In the genomic region with DNA sequence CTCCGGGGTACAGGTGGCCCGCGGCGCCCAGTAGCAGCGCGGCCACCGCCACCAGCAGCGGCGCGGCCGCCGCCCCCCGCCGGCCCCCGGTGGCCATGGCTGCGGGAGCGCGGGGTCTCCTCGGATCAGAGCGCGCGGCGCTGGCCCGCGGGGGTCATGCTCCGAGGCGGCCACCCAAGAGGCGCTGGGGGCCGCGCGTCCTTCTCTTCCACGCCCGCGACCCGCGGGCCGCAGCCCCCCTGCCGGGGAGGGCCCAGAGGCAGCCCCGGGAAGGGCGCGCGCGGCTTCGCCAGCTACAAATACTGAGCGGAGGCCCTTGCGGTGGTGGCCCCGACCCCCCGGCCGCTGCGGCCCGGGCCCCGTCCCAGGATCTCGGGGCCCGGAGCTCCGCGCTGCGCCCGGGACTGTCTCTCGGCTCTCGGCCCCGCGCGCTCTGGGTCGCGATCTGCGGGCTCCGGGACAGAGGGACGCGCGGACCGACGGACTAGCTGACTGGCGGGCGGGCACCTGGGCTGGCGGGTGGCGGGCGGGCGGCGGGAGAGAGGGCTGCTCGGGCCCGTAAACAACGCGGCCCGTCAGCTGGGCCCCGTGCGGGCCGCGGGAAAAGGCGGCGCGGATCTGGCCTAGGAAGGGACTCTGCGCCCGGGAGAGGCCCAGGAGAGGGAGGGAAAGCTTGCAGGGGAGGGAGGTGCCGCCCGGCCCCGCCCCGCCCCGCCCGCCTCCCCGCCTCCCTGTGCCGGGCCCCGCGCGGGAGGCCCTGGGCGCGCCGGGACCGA, we compare ENCODE assay signal across 9 cellular contexts. TPM values are rescaled to one million over a fixed set of nuclear protein-coding genes. Genes with fewer than 3 reads are reported as not detected.
DNase-seq lines count a peak whose midpoint lies in the region; ATAC-seq, FAIRE-seq and TF ChIP-seq lines count a peak whose summit lies in the region.
"Had no signal": no experiment of that assay in that cellular context is flagged by ENCODE, and none has a peak within 500 bp of the region (broad histone marks: within the 10 kb centered on the region; RNA-seq: fewer than 3 reads in every experiment).

A gene (minus strand): TSS at position 620 of the 776 bp plus-strand sequence. CDS start 523 bp downstream, at position 97.

- H2AFZ ChIP-seq in HepG2 (ENCODE audit: low read length): no peak within 1 kb of the TSS

- peaks cover 27% of the 10 kb centered on the region for H4K20me1 ChIP-seq in HepG2 (ENCODE audit: insufficient read depth, low read length)

- ATAC-seq in HG03159 (IDR thresholded peaks at IDR 0.05; ENCODE audit: unreplicated experiment) (peak; percentile 62), HepG2 (peak; percentile 83)

- peak within 1 kb of the TSS; percentile 94 for H3K27ac ChIP-seq in HepG2 (ENCODE audit: extremely low read length, insufficient read depth, low read length)

- TF ChIP-seq EP300 in HepG2 (IDR thresholded peaks at IDR 0.05; ENCODE audit: low read depth in 2 of 2, low read length in 2 of 2) (peak in 1 of 2 experiments; percentile 36; a peak in 1 of 4 replicates), HepG2 (CRISPR knock-in tag; IDR thresholded peaks at IDR 0.05; ENCODE audit: borderline replicate concordance) (no peak)

- H3K9me3 ChIP-seq in HepG2 (ENCODE audit: low read length): no peaks in the 10 kb centered on the region

- TF ChIP-seq CTCF in HepG2 (CRISPR knock-in tag; IDR thresholded peaks at IDR 0.05): no peak

- no peaks in the 10 kb centered on the region for H3K36me3 ChIP-seq in HepG2 (replicated peaks in 1 of 2; ENCODE audit: control insufficient read depth in 1 of 2, insufficient read depth in 2 of 2, low read length in 2 of 2)

- peak within 1 kb of the TSS; percentile 90 for H3K9ac ChIP-seq in HepG2 (ENCODE audit: insufficient read depth, low read depth, low read length)

- FAIRE-seq in HepG2 (lab: Jason Lieb, UNC): no peak
- FAIRE-seq: A204.1 had no signal

- peaks cover 37% of the 10 kb centered on the region for H3K79me2 ChIP-seq in HepG2 (ENCODE audit: insufficient read depth, low read length)

- POLR2A ChIA-PET in HepG2 (lab: Yijun Ruan, JAX): interaction anchor here (0.6 to 1.8 kb wide), 10 partner anchors 27 to 105 kb away, joined by 3 to 15 read pairs (median 4); no protein-coding TSS in a partner anchor

- intact Hi-C loops in HepG2 (cut with micrococcal nuclease; ENCODE audit: unreplicated experiment): loop anchor here (1.0 to 2.0 kb wide), 2 partner anchors 97 to 145 kb away; no protein-coding TSS in a partner anchor

- no peaks in the 10 kb centered on the region; a peak in 1 of 5 replicates for H3K27me3 ChIP-seq in HepG2 (ENCODE audit: control insufficient read depth in 1 of 2, insufficient read depth in 2 of 2, low read length in 2 of 2)

- BruUV-seq in HepG2 (replicated peaks; lab: Mats Ljungman, UMichigan): no TSS peak

- H3K4me3 ChIP-seq in HepG2 (replicated peaks in 1 of 3; ENCODE audit: insufficient read depth in 1 of 3, low read depth in 2 of 3, low read length in 3 of 3): peak within 1 kb of the TSS; percentile 79 to 89 (median 83)

- CTCF ChIA-PET in HepG2 (lab: Yijun Ruan, JAX; ENCODE audit: low intra/inter-chr PET ratio, low total read pairs): interaction anchor here (0.7 kb wide), 1 partner anchor 145 kb away, joined by 3 read pairs; no protein-coding TSS in a partner anchor

- peak in 1 of 2 experiments; percentile 62; a peak in 2 of 4 replicates for TF ChIP-seq POLR2A in HepG2 (IDR thresholded peaks at IDR 0.05; ENCODE audit: insufficient read depth in 1 of 2, low read depth in 2 of 2, low read length in 2 of 2)

- DNase-seq in NCI-H748 (lab: John Stamatoyannopoulos, UW; ENCODE audit: unreplicated experiment): peak; percentile 50
- no peak for DNase-seq in NCI-H748 treated with DMSO at 0.1 percent for 48 hours (lab: John Stamatoyannopoulos, UW)
- peak; percentile 87 for DNase-seq in NCI-H2227 (lab: John Stamatoyannopoulos, UW; ENCODE audit: unreplicated experiment)
- peak; percentile 10 to 32 for DNase-seq in activated CD4-positive, alpha-beta T cell treated with anti-CD3 and anti-CD28 coated beads for 4 hours
- peak; percentile 88 for DNase-seq in dermis blood vessel endothelial cell
- peak; percentile 83 for DNase-seq in HepG2 (ENCODE audit: low spot score)
- peak; percentile 65 to 81 for DNase-seq in stimulated activated CD4-positive, alpha-beta T cell treated with anti-CD3 and anti-CD28 coated beads, Interleukin-2, amount 100 ng/mL, for 24 hours

- H3K4me2 ChIP-seq in HepG2 (ENCODE audit: low read depth, low read length): peak within 1 kb of the TSS; percentile 86

- in situ Hi-C loops in HepG2 (cut with HindIII; ENCODE audit: extremely low pct_ligation_motif_present, low pct_unique_long_range_greater_than_20kb): loop anchor here (5.0 kb wide), 1 partner anchor 97 kb away; no protein-coding TSS in a partner anchor

- no peak for TF ChIP-seq RAD21 in HepG2 (CRISPR knock-in tag; IDR thresholded peaks at IDR 0.05)

- 0% methylated on average over 9 of the region's 108 CpGs for WGBS in HepG2 (ENCODE audit: low lambda C conversion rate)

- H3K4me1 ChIP-seq in HepG2 (ENCODE audit: insufficient read depth, low read length): peaks cover 54% of the 10 kb centered on the region

TF ChIP-seq in HepG2, 621 proteins besides CTCF, POLR2A, EP300 and RAD21 (continues in another document):
- TF ChIP-seq RORA (CRISPR knock-in tag; IDR thresholded peaks at IDR 0.05) (no peak), MED1 (CRISPR knock-in tag; IDR thresholded peaks at IDR 0.05) (peak; percentile 67), PHF5A (CRISPR knock-in tag; IDR thresholded peaks at IDR 0.05; ENCODE audit: low read depth, unreplicated experiment) (no peak), FOXC1 (CRISPR knock-in tag; IDR thresholded peaks at IDR 0.05; ENCODE audit: borderline replicate concordance) (no peak), ADNP (CRISPR knock-in tag; IDR thresholded peaks at IDR 0.05) (no peak), HDAC1 (CRISPR knock-in tag; IDR thresholded peaks at IDR 0.05) (peak; percentile 49), ZNF251 (CRISPR knock-in tag; IDR thresholded peaks at IDR 0.05) (no peak), ZNF331 (CRISPR knock-in tag; IDR thresholded peaks at IDR 0.05) (peak; percentile 77; the same call in 1 of the 2 replicates), ATF7 (IDR thresholded peaks at IDR 0.05) (no peak), ATF7 (CRISPR knock-in tag; IDR thresholded peaks at IDR 0.05) (no peak), GATAD2A (CRISPR knock-in tag; IDR thresholded peaks at IDR 0.05) (no peak), ZNF292 (CRISPR knock-in tag; IDR thresholded peaks at IDR 0.05; ENCODE audit: borderline replicate concordance, low read depth) (no peak), PAF1 (CRISPR knock-in tag; IDR thresholded peaks at IDR 0.05) (no peak), KDM5B (CRISPR knock-in tag; IDR thresholded peaks at IDR 0.05; ENCODE audit: borderline replicate concordance) (peak; percentile 66; the same call in 1 of the 2 replicates), ZNF564 (CRISPR knock-in tag; IDR thresholded peaks at IDR 0.05) (peak; percentile 51; the same call in 1 of the 2 replicates)
- TF ChIP-seq, protein P1, sequence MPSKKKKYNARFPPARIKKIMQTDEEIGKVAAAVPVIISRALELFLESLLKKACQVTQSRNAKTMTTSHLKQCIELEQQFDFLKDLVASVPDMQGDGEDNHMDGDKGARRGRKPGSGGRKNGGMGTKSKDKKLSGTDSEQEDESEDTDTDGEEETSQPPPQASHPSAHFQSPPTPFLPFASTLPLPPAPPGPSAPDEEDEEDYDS (CRISPR knock-in tag; IDR thresholded peaks at IDR 0.05): 0 out of 2 replicates have a peak, but pooled peaks have one; percentile 20
- TF ChIP-seq, protein P2, sequence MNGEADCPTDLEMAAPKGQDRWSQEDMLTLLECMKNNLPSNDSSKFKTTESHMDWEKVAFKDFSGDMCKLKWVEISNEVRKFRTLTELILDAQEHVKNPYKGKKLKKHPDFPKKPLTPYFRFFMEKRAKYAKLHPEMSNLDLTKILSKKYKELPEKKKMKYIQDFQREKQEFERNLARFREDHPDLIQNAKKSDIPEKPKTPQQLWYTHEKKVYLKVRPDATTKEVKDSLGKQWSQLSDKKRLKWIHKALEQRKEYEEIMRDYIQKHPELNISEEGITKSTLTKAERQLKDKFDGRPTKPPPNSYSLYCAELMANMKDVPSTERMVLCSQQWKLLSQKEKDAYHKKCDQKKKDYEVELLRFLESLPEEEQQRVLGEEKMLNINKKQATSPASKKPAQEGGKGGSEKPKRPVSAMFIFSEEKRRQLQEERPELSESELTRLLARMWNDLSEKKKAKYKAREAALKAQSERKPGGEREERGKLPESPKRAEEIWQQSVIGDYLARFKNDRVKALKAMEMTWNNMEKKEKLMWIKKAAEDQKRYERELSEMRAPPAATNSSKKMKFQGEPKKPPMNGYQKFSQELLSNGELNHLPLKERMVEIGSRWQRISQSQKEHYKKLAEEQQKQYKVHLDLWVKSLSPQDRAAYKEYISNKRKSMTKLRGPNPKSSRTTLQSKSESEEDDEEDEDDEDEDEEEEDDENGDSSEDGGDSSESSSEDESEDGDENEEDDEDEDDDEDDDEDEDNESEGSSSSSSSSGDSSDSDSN (CRISPR knock-in tag; IDR thresholded peaks at IDR 0.05): peak; percentile 41

RNA-seq across cellular contexts. Expression of the gene that starts here (rescaled TPM):
- 41.7 and 76.2 TPM in 2 replicates for total RNA-seq in dermis blood vessel endothelial cell
- 13.6 and 24.2 TPM in 2 replicates for total RNA-seq in HepG2 (2016; rRNA removed; fragmentation: Illumina TruSeq; extraction: Trizol)
- total RNA-seq in HepG2 (2016; cell fraction: cytosol; rRNA removed; fragmentation: Illumina TruSeq; extraction: Trizol; ENCODE audit: low read depth): 3.7 and 4.3 TPM in 2 replicates
- 10.6 and 24.2 TPM in 2 replicates for total RNA-seq in HepG2 (2016; cell fraction: insoluble cytoplasmic fraction; rRNA removed; fragmentation: Illumina TruSeq; extraction: Trizol)
- 5.3 and 5.7 TPM in 2 replicates for total RNA-seq in HepG2 (2016; cell fraction: membrane; rRNA removed; fragmentation: Illumina TruSeq; extraction: Trizol)
- total RNA-seq in HepG2 (2016; cell fraction: nucleus; rRNA removed; fragmentation: Illumina TruSeq; extraction: Trizol): 32.3 TPM in 2 replicates
- 25.7 and 29.8 TPM in 2 replicates for polyA plus RNA-seq in HepG2 (2011; rRNA removed)
- polyA plus RNA-seq in HepG2 (2011; cell fraction: cytosol; rRNA removed): 12.7 and 15.7 TPM in 2 replicates
- 46.8 and 48.9 TPM in 2 replicates for polyA plus RNA-seq in HepG2 (2011; cell fraction: nucleus; rRNA removed)
- polyA plus RNA-seq in HepG2 (2012): 33.3 and 35.1 TPM in 2 replicates
- 0.49 and 0.50 TPM in 2 replicates for polyA plus RNA-seq in HepG2 (2016; cell fraction: cytosol; fragmentation: Illumina TruSeq; extraction: Trizol; ENCODE audit: low read depth)
- polyA plus RNA-seq in HepG2 (2016; cell fraction: insoluble cytoplasmic fraction; fragmentation: Illumina TruSeq; extraction: Trizol; ENCODE audit: low read depth): 5.1 and 6.7 TPM in 2 replicates
- 1.0 and 1.2 TPM in 2 replicates for polyA plus RNA-seq in HepG2 (2016; cell fraction: membrane; fragmentation: Illumina TruSeq; extraction: Trizol; ENCODE audit: low read depth)
- polyA plus RNA-seq in HepG2 (2016; cell fraction: nucleus; fragmentation: Illumina TruSeq; extraction: Trizol; ENCODE audit: insufficient read depth, low read depth): 27.7 and 30.4 TPM in 2 replicates
- 33.9 and 244 TPM in 2 replicates for polyA minus RNA-seq in HepG2 (2011; rRNA and poly(A)+ RNA removed; ENCODE audit: low replicate concordance)
- 55.0 and 72.8 TPM in 2 replicates for polyA minus RNA-seq in HepG2 (2011; cell fraction: cytosol; rRNA and poly(A)+ RNA removed)
- 105 and 154 TPM in 2 replicates for polyA minus RNA-seq in HepG2 (2011; cell fraction: nucleus; rRNA and poly(A)+ RNA removed)
